ENCODE assay signal across 17 cellular contexts in the genomic region with DNA sequence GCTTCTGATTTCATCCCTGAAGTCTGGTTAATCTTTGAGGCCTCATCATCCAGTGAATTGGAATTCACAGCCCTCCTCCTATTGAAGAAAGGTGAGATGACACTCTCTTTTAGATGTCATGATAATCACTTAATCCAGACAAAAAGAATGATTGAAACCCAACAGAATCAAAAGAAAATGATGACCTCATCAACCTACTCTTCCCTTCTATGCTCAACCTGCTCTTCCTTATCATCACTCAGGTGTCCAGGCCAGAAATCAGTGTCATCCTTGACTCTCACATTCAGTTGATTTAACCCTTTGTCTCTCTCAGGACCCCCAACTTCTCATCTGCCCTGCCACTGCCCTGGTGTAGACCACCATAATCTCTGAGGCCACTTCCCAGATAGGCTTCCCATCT. TPM values are rescaled to one million over a fixed set of nuclear protein-coding genes. Genes with fewer than 3 reads are reported as not detected.
DNase-seq lines count a peak whose midpoint lies in the region; ATAC-seq, FAIRE-seq and TF ChIP-seq lines count a peak whose summit lies in the region.
"Had no signal": no experiment of that assay in that cellular context is flagged by ENCODE, and none has a peak within 500 bp of the region (broad histone marks: within the 10 kb centered on the region; RNA-seq: fewer than 3 reads in every experiment).

No MANE protein-coding gene starts in this region.

- no peaks in the 10 kb centered on the region for H3K27me3 ChIP-seq in GM12878 (replicated peaks in 1 of 2; ENCODE audit: control insufficient read depth in 2 of 2, insufficient read depth in 2 of 2, low read length in 1 of 2)
- H3K27me3 ChIP-seq: BLaER1 had no signal

- POLR2A ChIA-PET in HEK293 (lab: Yijun Ruan, JAX), result no interaction called here
- POLR2A ChIA-PET in GM12878 (lab: Charles Lee), result interaction anchor here (0.6 kb wide), 1 partner anchor 457 kb away, joined by 3 read pairs; no protein-coding TSS in a partner anchor

- H3K27ac Mint-ChIP-seq in T-helper 1 cell treated with Interleukin-12 subunit alpha and Interleukin-12 subunit beta and Interleukin-4 antibody, amounts not matched to agents 30 μg/mL and 1 μg/mL, for 36 hours, result peak overlapping the region; percentile 2
- H3K27ac Mint-ChIP-seq in stimulated activated effector memory CD8-positive, alpha-beta T cell treated with anti-CD3 and anti-CD28 coated beads, Interleukin-12 subunit alpha, Interleukin-12 subunit beta, amount 100 ng/mL, for 72 hours, result peak overlapping the region; percentile 30
- H3K27ac Mint-ChIP-seq: IgD-negative memory B cell had no signal

- in situ Hi-C loops in GM12878 (cut with MboI), result no loop called here

- intact Hi-C loops in GM12878 (cut with micrococcal nuclease; ENCODE audit: unreplicated experiment), result no loop called here

- no peak for TF ChIP-seq RAD21 in GM12878 (IDR thresholded peaks at IDR 0.05; ENCODE audit: insufficient read depth, low read depth, low read length)

- TF ChIP-seq POLR2A in GM12878 (IDR thresholded peaks at IDR 0.05; ENCODE audit: low read depth, low read length), result no peak

- RAD21 ChIA-PET in GM12878 (lab: Charles Lee; ENCODE audit: unreplicated experiment), result no interaction called here

- H3K79me2 ChIP-seq in GM12878 (ENCODE audit: control insufficient read depth, insufficient read depth, low read length), result no peaks in the 10 kb centered on the region

- TF ChIP-seq EP300 in GM12878 (IDR thresholded peaks at IDR 0.05; ENCODE audit: borderline replicate concordance in 1 of 2, control insufficient read depth in 1 of 2, low read depth in 2 of 2, low read length in 2 of 2), result no peak

- H3K9ac ChIP-seq in GM12878 (ENCODE audit: control insufficient read depth, insufficient read depth, low read length), result no peak overlapping the region
- H3K9ac ChIP-seq: BLaER1 had no signal

- H3K4me3 ChIP-seq in HEK293 (ENCODE audit: low read depth, low read length) (no peak overlapping the region), GM12878 (no peak overlapping the region)
- H3K4me3 ChIP-seq: BLaER1 had no signal

- H4K20me1 ChIP-seq in GM12878 (ENCODE audit: control insufficient read depth, insufficient read depth), result no peaks in the 10 kb centered on the region
- H4K20me1 ChIP-seq: BLaER1 had no signal

- H3K4me2 ChIP-seq in GM12878 (ENCODE audit: control insufficient read depth, insufficient read depth), result no peak overlapping the region
- H3K4me2 ChIP-seq: BLaER1 had no signal

- ATAC-seq in GM12878, result no peak
- ATAC-seq in stimulated activated effector memory CD8-positive, alpha-beta T cell treated with anti-CD3 and anti-CD28 coated beads, Interleukin-12 subunit alpha, Interleukin-12 subunit beta, amount 100 ng/mL, for 72 hours, result no peak
- ATAC-seq in HG03039 (IDR thresholded peaks at IDR 0.05; ENCODE audit: unreplicated experiment), result no peak
- ATAC-seq in GM21619 (IDR thresholded peaks at IDR 0.05; ENCODE audit: unreplicated experiment), result no peak
- ATAC-seq: HCT116 had no signal

- H3K4me1 ChIP-seq in HEK293 (ENCODE audit: control insufficient read depth, insufficient read depth, low read length) (no peaks in the 10 kb centered on the region), GM12878 (ENCODE audit: control insufficient read depth, insufficient read depth, low read length) (peaks cover 9% of the 10 kb centered on the region)
- H3K4me1 ChIP-seq: BLaER1 had no signal

- DNase-seq in T-helper 1 cell (no peak), GM12878 (ENCODE audit: low read depth, low spot score) (no peak)
- no peak for DNase-seq in stimulated activated effector memory CD8-positive, alpha-beta T cell treated with anti-CD3 and anti-CD28 coated beads, Interleukin-12 subunit alpha, Interleukin-12 subunit beta, amount 100 ng/mL, for 72 hours (ENCODE audit: low spot score in 2 of 2)
- DNase-seq: AML-193; CD8-positive, alpha-beta memory T cell; DMS53; GF-D8 had no signal

- no peak overlapping the region for H3K4me3 Mint-ChIP-seq in T-helper 1 cell treated with Interleukin-12 subunit alpha and Interleukin-12 subunit beta and Interleukin-4 antibody, amounts not matched to agents 30 μg/mL and 1 μg/mL, for 36 hours
- H3K4me3 Mint-ChIP-seq in stimulated activated effector memory CD8-positive, alpha-beta T cell treated with anti-CD3 and anti-CD28 coated beads, Interleukin-12 subunit alpha, Interleukin-12 subunit beta, amount 100 ng/mL, for 72 hours, result no peak overlapping the region

- peaks cover 20% of the 10 kb centered on the region for H3K4me1 Mint-ChIP-seq in T-helper 1 cell treated with Interleukin-12 subunit alpha and Interleukin-12 subunit beta and Interleukin-4 antibody, amounts not matched to agents 30 μg/mL and 1 μg/mL, for 36 hours (ENCODE audit: low read depth)
- peaks cover 36% of the 10 kb centered on the region for H3K4me1 Mint-ChIP-seq in stimulated activated effector memory CD8-positive, alpha-beta T cell treated with anti-CD3 and anti-CD28 coated beads, Interleukin-12 subunit alpha, Interleukin-12 subunit beta, amount 100 ng/mL, for 72 hours
- H3K4me1 Mint-ChIP-seq: CD8-positive, alpha-beta memory T cell had no signal

- H3K9me3 Mint-ChIP-seq in T-helper 1 cell treated with Interleukin-12 subunit alpha and Interleukin-12 subunit beta and Interleukin-4 antibody, amounts not matched to agents 30 μg/mL and 1 μg/mL, for 36 hours, result no peaks in the 10 kb centered on the region
- no peaks in the 10 kb centered on the region for H3K9me3 Mint-ChIP-seq in stimulated activated effector memory CD8-positive, alpha-beta T cell treated with anti-CD3 and anti-CD28 coated beads, Interleukin-12 subunit alpha, Interleukin-12 subunit beta, amount 100 ng/mL, for 72 hours
- H3K9me3 Mint-ChIP-seq: CD8-positive, alpha-beta memory T cell had no signal

- no peaks in the 10 kb centered on the region for H3K9me3 ChIP-seq in HEK293 (ENCODE audit: control insufficient read depth, insufficient read depth, low read depth, low read length)
- no peaks in the 10 kb centered on the region for H3K9me3 ChIP-seq in GM12878 (replicated peaks; ENCODE audit: control insufficient read depth, insufficient read depth, low read length)
- H3K9me3 ChIP-seq: BLaER1 had no signal

- no peak overlapping the region for H2AFZ ChIP-seq in GM12878 (ENCODE audit: control insufficient read depth, low read depth, low read length)

- TF ChIP-seq CTCF in HEK293 (tag by site-specific recombination; IDR thresholded peaks at IDR 0.05) (no peak), GM12878 (IDR thresholded peaks at IDR 0.05 in 2 of 3, conservative IDR thresholded peaks at IDR 0.05 in 1 of 3; ENCODE audit: control insufficient read depth in 2 of 3, extremely low read depth in 1 of 3, insufficient read depth in 1 of 3, low read depth in 3 of 3, low read length in 3 of 3) (no peak)

- CTCF ChIA-PET in HEK293 (lab: Yijun Ruan, JAX) (no interaction called here), GM12878 (lab: Yijun Ruan, JAX) (interaction anchor here (0.8 to 1.1 kb wide), 2 partner anchors 19 kb away, joined by 3 to 4 read pairs; no protein-coding TSS in a partner anchor)

- BruUV-seq in GM12878 (replicated peaks; lab: Mats Ljungman, UMichigan), result no TSS peak

- H3K27me3 Mint-ChIP-seq in T-helper 1 cell treated with Interleukin-12 subunit alpha and Interleukin-12 subunit beta and Interleukin-4 antibody, amounts not matched to agents 30 μg/mL and 1 μg/mL, for 36 hours (ENCODE audit: low read depth), result no peaks in the 10 kb centered on the region
- H3K27me3 Mint-ChIP-seq: CD8-positive, alpha-beta memory T cell had no signal

- no peaks in the 10 kb centered on the region for H3K36me3 ChIP-seq in HEK293 (ENCODE audit: control insufficient read depth in 2 of 2, insufficient read depth in 1 of 2, low read length in 2 of 2)
- H3K36me3 ChIP-seq in GM12878 (ENCODE audit: control insufficient read depth in 2 of 2, insufficient read depth in 2 of 2, low read length in 1 of 2), result no peaks in the 10 kb centered on the region
- H3K36me3 ChIP-seq: BLaER1 had no signal

- no peak for FAIRE-seq in GM12878 (lab: Jason Lieb, UNC)

- no peak overlapping the region for H3K27ac ChIP-seq in HEK293 (ENCODE audit: extremely low read depth, low read depth, low read length)
- no peak overlapping the region for H3K27ac ChIP-seq in GM12878 (ENCODE audit: control insufficient read depth, insufficient read depth)
- H3K27ac ChIP-seq: 22Rv1, BLaER1 had no signal

- H3K36me3 Mint-ChIP-seq in T-helper 1 cell treated with Interleukin-12 subunit alpha and Interleukin-12 subunit beta and Interleukin-4 antibody, amounts not matched to agents 30 μg/mL and 1 μg/mL, for 36 hours (ENCODE audit: low read depth), result no peaks in the 10 kb centered on the region
- H3K36me3 Mint-ChIP-seq in stimulated activated effector memory CD8-positive, alpha-beta T cell treated with anti-CD3 and anti-CD28 coated beads, Interleukin-12 subunit alpha, Interleukin-12 subunit beta, amount 100 ng/mL, for 72 hours, result no peaks in the 10 kb centered on the region
- H3K36me3 Mint-ChIP-seq: CD8-positive, alpha-beta memory T cell; IgD-negative memory B cell had no signal

- SMC1A ChIA-PET in GM12878 (lab: Charles Lee; ENCODE audit: uncharacterized antibody, unreplicated experiment), result interaction anchor here (1.3 kb wide), 1 partner anchor 19 kb away, joined by 4 read pairs; no protein-coding TSS in a partner anchor

RNA-seq across cellular contexts. Expression of gene PLA2G4E, which starts 11.8 kb away (rescaled TPM):
- total RNA-seq in GM12878 (2013; cell fraction: nucleolus; rRNA removed), result 0.07 and 0.46 TPM in 2 replicates
- total RNA-seq in GM12878 (2014; rRNA removed) (0.06 TPM in 1 of 2 replicates, not detected in the other), GM12878 (2014; rRNA removed; fragmentation: Illumina TruSeq; extraction: Trizol) (0.05 TPM in 1 of 2 replicates, not detected in the other), GM12878 (2021) (0.05 and 0.11 TPM in 2 replicates)
- polyA plus RNA-seq in GM12878 (2011; ENCODE audit: low read depth), result not detected
- polyA plus RNA-seq in GM12878 (2011; rRNA removed) (0.07 TPM in 2 replicates), GM12878 (2014; fragmentation: Illumina TruSeq; extraction: Trizol) (0.06 TPM in 1 of 2 replicates, not detected in the other), GM12878 (2014; fragmentation: Nextera tagmentation; extraction: Ambion mirVana) (not detected), GM12878 (2014; rRNA removed) (0.15 and 0.32 TPM in 2 replicates), GM12878 (2016; fragmentation: Nextera tagmentation; extraction: Ambion mirVana) (not detected)
- polyA plus RNA-seq in GM12878 (2011; cell fraction: cytosol; rRNA removed), result 0.07 and 0.10 TPM in 2 replicates
- polyA plus RNA-seq in GM12878 (2011; cell fraction: nucleus; rRNA removed), result 0.21 and 0.28 TPM in 2 replicates
- polyA plus RNA-seq in GM12878 (2012), result 0.06 TPM in 1 of 2 replicates, not detected in the other
- polyA minus RNA-seq in GM12878 (2011; rRNA and poly(A)+ RNA removed), result 0.10 and 0.37 TPM in 2 replicates
- not detected in 2 replicates for polyA minus RNA-seq in GM12878 (2011; cell fraction: cytosol; rRNA and poly(A)+ RNA removed)
- not detected in 2 replicates for polyA minus RNA-seq in GM12878 (2011; cell fraction: nucleus; rRNA and poly(A)+ RNA removed)
- total RNA-seq: CD8-positive, alpha-beta memory T cell; H4; HT-29 had no signal
- polyA plus RNA-seq: CD8-positive, alpha-beta memory T cell; IgD-negative memory B cell had no signal

RNA-seq across cellular contexts. Expression of gene EHD4, which starts 36.7 kb away (rescaled TPM):
- 41.9 and 43.4 TPM in 2 replicates for total RNA-seq in GM12878 (2013; cell fraction: nucleolus; rRNA removed)
- total RNA-seq in GM12878 (2014; rRNA removed) (48.2 and 49.6 TPM in 2 replicates), GM12878 (2014; rRNA removed; fragmentation: Illumina TruSeq; extraction: Trizol) (24.3 and 26.0 TPM in 2 replicates), GM12878 (2021) (52.1 and 53.2 TPM in 2 replicates)
- 15.6 TPM for polyA plus RNA-seq in GM12878 (2011; ENCODE audit: low read depth)
- polyA plus RNA-seq in GM12878 (2011; rRNA removed) (25.6 and 42.2 TPM in 2 replicates), GM12878 (2014; fragmentation: Illumina TruSeq; extraction: Trizol) (18.9 and 29.3 TPM in 2 replicates), GM12878 (2014; fragmentation: Nextera tagmentation; extraction: Ambion mirVana) (1 to 10 TPM; 4.2 to 8.6 TPM), GM12878 (2014; rRNA removed) (47.3 and 50.1 TPM in 2 replicates), GM12878 (2016; fragmentation: Nextera tagmentation; extraction: Ambion mirVana) (10 to 100 TPM; 60.7 to 62.9 TPM)
- polyA plus RNA-seq in GM12878 (2011; cell fraction: cytosol; rRNA removed), result 45.7 and 57.3 TPM in 2 replicates
- polyA plus RNA-seq in GM12878 (2011; cell fraction: nucleus; rRNA removed), result 28.0 and 35.6 TPM in 2 replicates
- polyA plus RNA-seq in GM12878 (2012), result 26.7 and 28.7 TPM in 2 replicates
- 50.8 and 76.6 TPM in 2 replicates for polyA minus RNA-seq in GM12878 (2011; rRNA and poly(A)+ RNA removed)
- 28.7 and 30.8 TPM in 2 replicates for polyA minus RNA-seq in GM12878 (2011; cell fraction: cytosol; rRNA and poly(A)+ RNA removed)
- 36.1 and 67.5 TPM in 2 replicates for polyA minus RNA-seq in GM12878 (2011; cell fraction: nucleus; rRNA and poly(A)+ RNA removed)
